Comparison of ENCODE assay signal across 17 cellular contexts in the genomic region with DNA sequence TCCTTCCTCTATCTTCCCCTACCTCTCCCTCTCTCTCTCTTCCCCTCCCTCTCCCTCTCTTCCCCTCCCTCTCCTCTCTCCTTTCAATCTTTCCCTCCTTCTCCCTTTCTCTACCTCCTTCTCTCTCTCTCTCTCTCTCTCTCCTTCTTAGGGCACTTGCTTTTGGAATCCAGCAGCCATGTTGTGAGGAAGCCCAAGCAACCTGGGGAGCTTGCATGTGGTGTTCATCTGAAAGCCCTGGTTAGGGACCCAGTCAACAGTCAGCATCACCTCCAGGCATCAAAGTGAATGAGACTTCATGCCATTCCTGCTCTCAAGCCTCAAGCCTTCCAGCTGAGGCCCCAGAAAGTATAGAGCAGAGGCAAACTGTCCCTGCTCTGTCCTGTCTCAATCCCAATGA.
DNase-seq lines count a peak whose midpoint lies in the region; ATAC-seq and TF ChIP-seq lines count a peak whose summit lies in the region.
"Had no signal": no experiment of that assay in that cellular context is flagged by ENCODE, and none has a peak within 500 bp of the region (broad histone marks: within the 10 kb centered on the region; RNA-seq: fewer than 3 reads in every experiment).

No MANE protein-coding gene starts in this region.

- no peak overlapping the region for H3K27ac Mint-ChIP-seq in activated naive CD4-positive, alpha-beta T cell treated with anti-CD3 and anti-CD28 coated beads, Interleukin-2, amount 10 ng/mL, durations not matched to agents 7 days and 5 days
- H3K27ac Mint-ChIP-seq: CD4-positive, CD25-positive, alpha-beta regulatory T cell; HFFc6 had no signal

- H3K9me3 Mint-ChIP-seq in activated naive CD4-positive, alpha-beta T cell treated with anti-CD3 and anti-CD28 coated beads, Interleukin-2, amount 10 ng/mL, durations not matched to agents 7 days and 5 days: peaks cover 12% of the 10 kb centered on the region

- no peaks in the 10 kb centered on the region for H3K27me3 ChIP-seq in RWPE2 (ENCODE audit: insufficient read depth, poor library complexity, severe bottlenecking)
- no peaks in the 10 kb centered on the region for H3K27me3 ChIP-seq in hepatocyte
- H3K27me3 ChIP-seq: BLaER1 treated with 17β-estradiol and CSF1 and Interleukin-3, amounts not matched to agents 10 nM and 100 nM had no signal

- no peaks in the 10 kb centered on the region for H3K79me2 ChIP-seq in hepatocyte

- no peak overlapping the region for H3K4me3 Mint-ChIP-seq in activated naive CD4-positive, alpha-beta T cell treated with anti-CD3 and anti-CD28 coated beads, Interleukin-2, amount 10 ng/mL, durations not matched to agents 7 days and 5 days
- H3K4me3 Mint-ChIP-seq: CD4-positive, CD25-positive, alpha-beta regulatory T cell; CD8-positive, alpha-beta memory T cell; HFFc6; IgD-negative memory B cell had no signal

- no peaks in the 10 kb centered on the region for H3K4me1 Mint-ChIP-seq in activated naive CD4-positive, alpha-beta T cell treated with anti-CD3 and anti-CD28 coated beads, Interleukin-2, amount 10 ng/mL, durations not matched to agents 7 days and 5 days
- H3K4me1 Mint-ChIP-seq: CD4-positive, CD25-positive, alpha-beta regulatory T cell; CD8-positive, alpha-beta memory T cell; IgD-negative memory B cell had no signal

- no peak overlapping the region for H3K4me2 ChIP-seq in hepatocyte
- H3K4me2 ChIP-seq: BLaER1 treated with 17β-estradiol and CSF1 and Interleukin-3, amounts not matched to agents 10 nM and 100 nM had no signal

- H3K36me3 ChIP-seq in RWPE2 (ENCODE audit: low read depth) (no peaks in the 10 kb centered on the region), hepatocyte (replicated peaks; ENCODE audit: insufficient read depth, low read depth) (no peaks in the 10 kb centered on the region)
- H3K36me3 ChIP-seq: BLaER1 treated with 17β-estradiol and CSF1 and Interleukin-3, amounts not matched to agents 10 nM and 100 nM had no signal

- no peaks in the 10 kb centered on the region for H3K4me1 ChIP-seq in RWPE2 (ENCODE audit: insufficient read depth, poor library complexity, severe bottlenecking)
- peaks cover 20% of the 10 kb centered on the region for H3K4me1 ChIP-seq in hepatocyte (ENCODE audit: insufficient read depth)

- no peak overlapping the region for H3K27ac ChIP-seq in RWPE2 (ENCODE audit: poor library complexity, severe bottlenecking)
- no peak overlapping the region for H3K27ac ChIP-seq in hepatocyte
- H3K27ac ChIP-seq: BLaER1 treated with 17β-estradiol and CSF1 and Interleukin-3, amounts not matched to agents 10 nM and 100 nM; GM23248 had no signal

- CTCF ChIA-PET in activated naive CD4-positive, alpha-beta T cell treated with anti-CD3 and anti-CD28 coated beads, Interleukin-2, amount 10 ng/mL, durations not matched to agents 7 days and 5 days (lab: Charles Lee): no interaction called here

- intact Hi-C loops in posterior vena cava (cut with DNase I): no loop called here

- no peak overlapping the region for H3K4me3 ChIP-seq in RWPE2 (ENCODE audit: severe bottlenecking)
- no peak overlapping the region for H3K4me3 ChIP-seq in hepatocyte
- H3K4me3 ChIP-seq: BLaER1 treated with 17β-estradiol and CSF1 and Interleukin-3, amounts not matched to agents 10 nM and 100 nM; GM23248 had no signal

- TF ChIP-seq CTCF in RWPE2 (IDR thresholded peaks at IDR 0.05; ENCODE audit: poor library complexity, severe bottlenecking) (no peak), hepatocyte (IDR thresholded peaks at IDR 0.05; ENCODE audit: poor library complexity) (no peak)

- H4K20me1 ChIP-seq in hepatocyte (ENCODE audit: insufficient read depth, poor library complexity, severe bottlenecking): no peaks in the 10 kb centered on the region
- H4K20me1 ChIP-seq: BLaER1 treated with 17β-estradiol and CSF1 and Interleukin-3, amounts not matched to agents 10 nM and 100 nM had no signal

- H3K27me3 Mint-ChIP-seq in activated naive CD4-positive, alpha-beta T cell treated with anti-CD3 and anti-CD28 coated beads, Interleukin-2, amount 10 ng/mL, durations not matched to agents 7 days and 5 days: peaks cover 43% of the 10 kb centered on the region

- peaks cover 2% of the 10 kb centered on the region for H3K9me3 ChIP-seq in RWPE2 (ENCODE audit: severe bottlenecking)
- peaks cover 10% of the 10 kb centered on the region for H3K9me3 ChIP-seq in hepatocyte (ENCODE audit: low read depth)

- ATAC-seq in RWPE2 (ENCODE audit: low read depth): no peak
- ATAC-seq: HepG2 had no signal

- DNase-seq in activated naive CD4-positive, alpha-beta T cell treated with anti-CD3 and anti-CD28 coated beads, Interleukin-2, amount 10 ng/mL, durations not matched to agents 7 days and 5 days: peak; percentile 5
- DNase-seq in activated naive CD4-positive, alpha-beta T cell treated with anti-CD3 and anti-CD28 coated beads, Interleukin-2, amount 50 U/mL, for 16 hours: no peak
- DNase-seq in RWPE2 (ENCODE audit: low spot score): peak; percentile 2
- DNase-seq in posterior vena cava (ENCODE audit: low spot score): peak; percentile 8
- DNase-seq in hepatocyte (ENCODE audit: low spot score): no peak
- DNase-seq in D341Med (ENCODE audit: low spot score): no peak
- DNase-seq in HPDE6-E6E7 (ENCODE audit: extremely low spot score): no peak
- DNase-seq: 8988T; CD4-positive, CD25-positive, alpha-beta regulatory T cell; CD8-positive, alpha-beta memory T cell; COR-L47; GM23248; HCEC 1CT; HFFc6 had no signal

- H2AFZ ChIP-seq in hepatocyte: no peak overlapping the region
- H2AFZ ChIP-seq: GM23248 had no signal

- peaks cover 1% of the 10 kb centered on the region for H3K36me3 Mint-ChIP-seq in activated naive CD4-positive, alpha-beta T cell treated with anti-CD3 and anti-CD28 coated beads, Interleukin-2, amount 10 ng/mL, durations not matched to agents 7 days and 5 days
- H3K36me3 Mint-ChIP-seq: CD4-positive, CD25-positive, alpha-beta regulatory T cell had no signal

- no peaks in the 10 kb centered on the region for H3K9me2 ChIP-seq in hepatocyte (replicated peaks; ENCODE audit: insufficient read depth)

Comparison
In these comparisons a context has a peak if more than half of its experiments do, and no peak if none do; other contexts are left out.
1. DNase-seq: peak in activated naive CD4-positive, alpha-beta T cell treated with anti-CD3 and anti-CD28 coated beads, Interleukin-2, amount 10 ng/mL, durations not matched to agents 7 days and 5 days (single experiment), RWPE2 (single experiment) and posterior vena cava (single experiment); none in activated naive CD4-positive, alpha-beta T cell treated with anti-CD3 and anti-CD28 coated beads, Interleukin-2, amount 50 U/mL, for 16 hours (single experiment), hepatocyte (single experiment), D341Med (single experiment) and HPDE6-E6E7 (single experiment).